Comparison of ENCODE assay signal across 6 cellular contexts in the genomic region with DNA sequence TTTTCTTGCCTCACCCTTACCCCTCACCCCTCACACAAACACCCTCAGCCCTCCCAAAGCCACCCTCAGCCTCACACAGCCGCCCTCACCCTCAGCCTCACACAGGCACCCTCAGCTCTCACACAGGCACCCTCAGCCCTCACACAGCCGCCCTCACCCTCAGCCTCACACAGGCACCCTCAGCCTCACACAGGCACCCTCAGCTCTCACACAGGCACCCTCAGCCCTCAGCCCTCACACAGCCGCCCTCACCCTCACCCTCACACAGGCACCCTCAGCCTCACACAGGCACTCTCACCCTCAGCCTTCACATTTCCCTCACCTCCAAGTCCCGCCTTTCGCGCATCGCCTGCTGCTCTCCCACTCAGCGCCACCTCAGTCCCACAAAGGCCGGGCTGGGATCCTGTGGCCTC. TPM values are rescaled to one million over a fixed set of nuclear protein-coding genes. Genes with fewer than 3 reads are reported as not detected.
DNase-seq lines count a peak whose midpoint lies in the region; ATAC-seq, FAIRE-seq and TF ChIP-seq lines count a peak whose summit lies in the region.

No MANE protein-coding gene starts in this region.

- H3K9ac ChIP-seq in kidney (ENCODE audit: low read length in 2 of 2) = peak overlapping the region; percentile 84 to 90

- no peak for FAIRE-seq in kidney (lab: Jason Lieb, UNC)
- FAIRE-seq in HTR-8/SVneo (lab: Jason Lieb, UNC) = no peak

- ATAC-seq in HG03439 (IDR thresholded peaks at IDR 0.05; ENCODE audit: unreplicated experiment) = no peak

- BruUV-seq in A673 (replicated peaks; lab: Mats Ljungman, UMichigan) = no TSS peak

- H3K4me1 ChIP-seq in A673 (ENCODE audit: insufficient read depth, low read length, poor library complexity, severe bottlenecking) (no peaks in the 10 kb centered on the region), Peyer's patch (peaks cover 0 to 24% (median 7%) of the 10 kb centered on the region in 4 donors), kidney (ENCODE audit: control insufficient read depth in 1 of 2, insufficient read depth in 1 of 2, low read depth in 1 of 2, low read length in 2 of 2) (peaks cover 0 to 18% of the 10 kb centered on the region in 2 donors)

- TF ChIP-seq POLR2A in Peyer's patch (IDR thresholded peaks at IDR 0.05) = no peak

- no peak for TF ChIP-seq CTCF in A673 (conservative IDR thresholded peaks at IDR 0.05; ENCODE audit: low read depth, low read length)
- no peak for TF ChIP-seq CTCF in Peyer's patch (IDR thresholded peaks at IDR 0.05)
- TF ChIP-seq CTCF in kidney (IDR thresholded peaks at IDR 0.05; ENCODE audit: borderline replicate concordance, extremely low read depth, insufficient read depth) = no peak

- intact Hi-C loops in A673 (cut with micrococcal nuclease; ENCODE audit: unreplicated experiment) (no loop called here), kidney (cut with DNase I) (no loop called here)

- no peak for DNase-seq in A673 (ENCODE audit: low spot score)
- no peak for DNase-seq in Peyer's patch
- no peak for DNase-seq in kidney
- no peak for DNase-seq in HTR-8/SVneo (ENCODE audit: insufficient read length, low spot score)
- no peak for DNase-seq in HPDE6-E6E7 (ENCODE audit: extremely low spot score)

- no peaks in the 10 kb centered on the region for H3K9me3 ChIP-seq in A673 (ENCODE audit: low read depth, low read length, poor library complexity, severe bottlenecking)
- no peaks in the 10 kb centered on the region for H3K9me3 ChIP-seq in Peyer's patch
- no peaks in the 10 kb centered on the region for H3K9me3 ChIP-seq in kidney (ENCODE audit: control insufficient read depth in 1 of 2, low read length in 2 of 2)

- H3K27ac ChIP-seq in A673 (ENCODE audit: low read depth, low read length, poor library complexity, severe bottlenecking) = peak overlapping the region; percentile 72
- peak overlapping the region; percentile 71 to 94 (median 87) for H3K27ac ChIP-seq in Peyer's patch
- H3K27ac ChIP-seq in kidney (ENCODE audit: low read depth in 2 of 2, low read length in 2 of 2) = peak overlapping the region in 1 of 2 donors; percentile 88

- CTCF ChIA-PET in A673 (lab: Charles Lee) = no interaction called here

- H3K36me3 ChIP-seq in A673 (ENCODE audit: insufficient read depth, low read length, poor library complexity, severe bottlenecking) (no peaks in the 10 kb centered on the region), Peyer's patch (no peaks in the 10 kb centered on the region), kidney (ENCODE audit: control insufficient read depth in 1 of 2, insufficient read depth in 2 of 2, low read length in 2 of 2) (no peaks in the 10 kb centered on the region)

- POLR2A ChIA-PET in A673 (lab: Charles Lee; ENCODE audit: low non-redundant PET) = interaction anchor here (0.6 kb wide), 1 partner anchor 20 kb away, joined by 8 read pairs; no protein-coding TSS in a partner anchor

- H3K4me3 ChIP-seq in A673 (ENCODE audit: low read depth, low read length, poor library complexity, severe bottlenecking) (peak overlapping the region; percentile 73), Peyer's patch (peak overlapping the region; percentile 56 to 92 (median 70)), kidney (ENCODE audit: low read length in 2 of 2) (peak overlapping the region; percentile 87 to 89)

- H3K27me3 ChIP-seq in A673 (replicated peaks; ENCODE audit: insufficient read depth, low read depth, low read length, poor library complexity) = no peaks in the 10 kb centered on the region
- H3K27me3 ChIP-seq in Peyer's patch = no peaks in the 10 kb centered on the region

RNA-seq across cellular contexts. Expression of gene ZSCAN22, which starts 0.3 kb away (rescaled TPM):
- total RNA-seq in A673 (2021) (3.2 and 4.2 TPM in 2 replicates), Peyer's patch (1 to 10 TPM; 2.5 to 4.6 (median 4.0) TPM), kidney (3.3 TPM)
- polyA plus RNA-seq in kidney (ENCODE audit: insufficient read depth, low read depth, low replicate concordance) = 1.1 TPM

RNA-seq across cellular contexts. Expression of gene ERVK3-1, which starts 21.3 kb away (rescaled TPM):
- total RNA-seq in A673 (2021) (57.8 and 77.1 TPM in 2 replicates), Peyer's patch (10 to 100 TPM; 41.3 to 54.2 (median 47.2) TPM), kidney (35.4 TPM)
- polyA plus RNA-seq in kidney (ENCODE audit: insufficient read depth, low read depth, low replicate concordance) = 41.6 TPM

RNA-seq across cellular contexts. Expression of gene A1BG, which starts 26.8 kb away (rescaled TPM):
- 15.2 and 18.2 TPM in 2 replicates for total RNA-seq in A673 (2021)
- total RNA-seq in Peyer's patch = 10 to 100 TPM in 1 of 4 donors, 1 to 10 TPM in 2, not detected in 1; 5.4 to 26.4 (median 8.3) TPM
- 10.9 TPM for total RNA-seq in kidney
- 19.0 TPM for polyA plus RNA-seq in kidney (ENCODE audit: insufficient read depth, low read depth, low replicate concordance)

RNA-seq across cellular contexts. Expression of gene ZNF497, which starts 36.0 kb away (rescaled TPM):
- total RNA-seq in A673 (2021) (2.6 and 3.4 TPM in 2 replicates), Peyer's patch (1 to 10 TPM in 2 of 4 donors, under 1 TPM in 1, not detected in 1; 0.70 to 4.4 (median 2.1) TPM), kidney (5.0 TPM)
- 1.7 TPM for polyA plus RNA-seq in kidney (ENCODE audit: insufficient read depth, low read depth, low replicate concordance)

RNA-seq across cellular contexts. Expression of gene ZNF8, which starts 47.8 kb away (rescaled TPM):
- 11.9 and 12.5 TPM in 2 replicates for total RNA-seq in A673 (2021)
- total RNA-seq in Peyer's patch = 1 to 10 TPM; 7.0 to 8.9 (median 7.9) TPM
- 9.0 TPM for total RNA-seq in kidney
- polyA plus RNA-seq in kidney (ENCODE audit: insufficient read depth, low read depth, low replicate concordance) = 1.3 TPM
